Comparison of ENCODE assay signal across 22 cellular contexts in genomic region chr11:74444173-74444832, GRCh38. TPM values are rescaled to one million over a fixed set of nuclear protein-coding genes. Genes with fewer than 3 reads are reported as not detected.
DNase-seq lines count a peak whose midpoint lies in the region; ATAC-seq and TF ChIP-seq lines count a peak whose summit lies in the region.
"Had no signal": no experiment of that assay in that cellular context is flagged by ENCODE, and none has a peak within 500 bp of the region (broad histone marks: within the 10 kb centered on the region; RNA-seq: fewer than 3 reads in every experiment).

No MANE protein-coding gene starts in this region.

- H3K9me3 ChIP-seq in transverse colon (no peaks in the 10 kb centered on the region), suprapubic skin (no peaks in the 10 kb centered on the region)
- H3K9me3 ChIP-seq: upper lobe of left lung had no signal

- peaks cover 16 to 35% (median 32%) of the 10 kb centered on the region in 4 donors for H3K4me1 ChIP-seq in transverse colon
- H3K4me1 ChIP-seq in suprapubic skin = peaks cover 20% of the 10 kb centered on the region

- no peaks in the 10 kb centered on the region for H3K27me3 ChIP-seq in transverse colon
- H3K27me3 ChIP-seq in suprapubic skin = no peaks in the 10 kb centered on the region
- H3K27me3 ChIP-seq: upper lobe of left lung had no signal

- in situ Hi-C loops in transverse colon (cut with MboI; ENCODE audit: low pct_ligation_motif_present in 1 of 4, low pct_unique_long_range_greater_than_20kb in 1 of 4, low sequenced_read_pairs in 3 of 4) = loop anchor here in 2 of 4 donors (10.0 kb wide), 3 partner anchors 50 to 190 kb away; partner anchors contain the start of gene PGM2L1 (in 1 of the 2)

- TF ChIP-seq CTCF in transverse colon (IDR thresholded peaks at IDR 0.05) = no peak
- no peak for TF ChIP-seq CTCF in suprapubic skin (IDR thresholded peaks at IDR 0.05)

- TF ChIP-seq POLR2A in transverse colon (IDR thresholded peaks at IDR 0.05) (no peak), suprapubic skin (IDR thresholded peaks at IDR 0.05) (no peak)

- DNase-seq in NCI-H82 (lab: John Stamatoyannopoulos, UW) = peak; percentile 3
- no peak for DNase-seq in NCI-H82 treated with DMSO at 0.1 percent for 48 hours (lab: John Stamatoyannopoulos, UW; ENCODE audit: unreplicated experiment)
- peak; percentile 48 for DNase-seq in NCI-H69 (lab: John Stamatoyannopoulos, UW)
- DNase-seq in iPS-NIHi7 (ENCODE audit: extremely low spot score) = peak; percentile 18
- no peak for DNase-seq in transverse colon
- no peak for DNase-seq in middle frontal gyrus (ENCODE audit: extremely low spot score, low spot score)
- DNase-seq in suprapubic skin (ENCODE audit: low spot score in 2 of 2) = no peak
- DNase-seq: activated CD4-positive, alpha-beta T cell treated with anti-CD3 and anti-CD28 coated beads, Interleukin-2, amount 50 U/mL, for 48 hours; activated T-cell treated with anti-CD3 and anti-CD28 coated beads, Interleukin-2, amount 50 U/mL, for 24 hours; CD4-positive, alpha-beta T cell; DND-41; effector CD8-positive, alpha-beta T cell; glutamatergic neuron; H7; immature natural killer cell; PC-3; stimulated activated naive CD4-positive, alpha-beta T cell treated with Interleukin-2 at 50 U/mL for 16 hours had no signal

- H3K4me3 ChIP-seq in transverse colon = no peak overlapping the region
- H3K4me3 ChIP-seq in suprapubic skin = no peak overlapping the region
- H3K4me3 ChIP-seq: K562, lung, upper lobe of left lung had no signal

- intact Hi-C loops in transverse colon (cut with DNase I; ENCODE audit: low total_unique reads) = no loop called here

- ATAC-seq in HG02884 (IDR thresholded peaks at IDR 0.05; ENCODE audit: unreplicated experiment) = no peak
- ATAC-seq: K562; natural killer cell treated with Interleukin-12 subunit alpha and Interleukin-12 subunit beta and Interleukin-15 and Interleukin-18, amount 100 ng/mL, for 72 hours; PC-3 had no signal

- H3K27ac ChIP-seq in transverse colon (peak overlapping the region in 3 of 4 donors; percentile 13 to 78 (median 77)), suprapubic skin (no peak overlapping the region)
- H3K27ac ChIP-seq: upper lobe of left lung had no signal

- 55 to 69% methylated on average over 6 to 10 of the region's 10 CpGs for WGBS in transverse colon (ENCODE audit: low coverage in 1 of 2), 2 donors
- 72% methylated on average over 10 of the region's 10 CpGs for WGBS in suprapubic skin

- TF ChIP-seq EP300 in transverse colon (IDR thresholded peaks at IDR 0.05; ENCODE audit: low read depth) = no peak
- TF ChIP-seq EP300 in suprapubic skin (IDR thresholded peaks at IDR 0.05) = no peak

- no peaks in the 10 kb centered on the region for H3K36me3 ChIP-seq in transverse colon
- no peaks in the 10 kb centered on the region for H3K36me3 ChIP-seq in suprapubic skin
- H3K36me3 ChIP-seq: upper lobe of left lung had no signal

RNA-seq across cellular contexts. Expression of gene KCNE3, which starts 23.0 kb away (rescaled TPM):
- 10 to 100 TPM in 1 of 4 donors, 1 to 10 TPM in 2, under 1 TPM in 1; 0.80 to 14.9 (median 6.8) TPM for total RNA-seq in transverse colon
- 1 to 10 TPM in 1 of 4 donors, under 1 TPM in 3; 0.17 to 2.0 (median 0.26) TPM for total RNA-seq in suprapubic skin

RNA-seq across cellular contexts. Expression of gene PGM2L1, which starts 46.1 kb away (rescaled TPM):
- 10 to 100 TPM in 1 of 4 donors, 1 to 10 TPM in 3; 2.6 to 10.1 (median 8.3) TPM for total RNA-seq in transverse colon
- 1 to 10 TPM in 3 of 4 donors, under 1 TPM in 1; 0.91 to 3.9 (median 2.0) TPM for total RNA-seq in suprapubic skin

RNA-seq across cellular contexts. Expression of gene LIPT2, which starts 49.2 kb away (rescaled TPM):
- total RNA-seq in transverse colon (10 to 100 TPM in 1 of 4 donors, 1 to 10 TPM in 3; 4.1 to 11.6 (median 5.8) TPM), suprapubic skin (10 to 100 TPM in 1 of 4 donors, 1 to 10 TPM in 3; 5.1 to 10.6 (median 7.6) TPM)

Comparison
In these comparisons a context has a peak if more than half of its experiments do, and no peak if none do; other contexts are left out.
1. DNase-seq: peak in NCI-H82 (single experiment), NCI-H69 (single experiment) and iPS-NIHi7 (single experiment); none in NCI-H82 treated with DMSO at 0.1 percent for 48 hours (single experiment), transverse colon (single experiment), middle frontal gyrus (single experiment) and suprapubic skin (0 of 2).